16 cellular contexts compared by ENCODE assay signal in genomic region chr16:52498640-52499039, GRCh38. TPM values are rescaled to one million over a fixed set of nuclear protein-coding genes. Genes with fewer than 3 reads are reported as not detected.
DNase-seq lines count a peak whose midpoint lies in the region; TF ChIP-seq lines count a peak whose summit lies in the region.
"Had no signal": no experiment of that assay in that cellular context is flagged by ENCODE, and none has a peak within 500 bp of the region (broad histone marks: within the 10 kb centered on the region; RNA-seq: fewer than 3 reads in every experiment).

No MANE protein-coding gene starts in this region.

- H3K36me3 ChIP-seq in mesendoderm (ENCODE audit: control insufficient read depth, insufficient read depth, low read length) (no peaks in the 10 kb centered on the region), BE2C (no peaks in the 10 kb centered on the region)

- no peaks in the 10 kb centered on the region for H3K9me3 ChIP-seq in BE2C

- no peak overlapping the region for H3K9ac ChIP-seq in mesendoderm (ENCODE audit: low read length)

- no peaks in the 10 kb centered on the region for H3K79me2 ChIP-seq in mesendoderm (ENCODE audit: control insufficient read depth, insufficient read depth, low read length)

- no peak overlapping the region for H3K4me2 ChIP-seq in mesendoderm (ENCODE audit: low read length)

- no peak overlapping the region for H2BK5ac ChIP-seq in mesendoderm (ENCODE audit: low read length)

- H4K5ac ChIP-seq in mesendoderm (ENCODE audit: low read length): no peak overlapping the region

- H3K27ac ChIP-seq in caudate nucleus (ENCODE audit: low read depth, low read length) (peak overlapping the region; percentile 71), mesendoderm (ENCODE audit: low read depth, low read length) (no peak overlapping the region)

- H3K23ac ChIP-seq in mesendoderm (ENCODE audit: low read length): no peak overlapping the region

- no peaks in the 10 kb centered on the region for H3K27me3 Mint-ChIP-seq in immature natural killer cell (ENCODE audit: low read depth in 3 of 3)
- H3K27me3 Mint-ChIP-seq: activated naive CD8-positive, alpha-beta T cell treated with anti-CD3 and anti-CD28 coated beads, Interleukin-2, amount 10 ng/mL, durations not matched to agents 7 days and 5 days had no signal

- H3K18ac ChIP-seq in mesendoderm (ENCODE audit: low read length): no peak overlapping the region

- H3K4ac ChIP-seq in mesendoderm (ENCODE audit: low read depth, low read length): no peak overlapping the region

- H3K4me1 Mint-ChIP-seq in immature natural killer cell: no peaks in the 10 kb centered on the region
- H3K4me1 Mint-ChIP-seq: activated naive CD8-positive, alpha-beta T cell treated with anti-CD3 and anti-CD28 coated beads, Interleukin-2, amount 10 ng/mL, durations not matched to agents 7 days and 5 days had no signal

- H3K4me3 ChIP-seq in mesendoderm (ENCODE audit: low read length): no peak overlapping the region
- no peak overlapping the region for H3K4me3 ChIP-seq in BE2C (ENCODE audit: low read depth, low read length)
- H3K4me3 ChIP-seq: K562 had no signal

- no peak overlapping the region for H2AK5ac ChIP-seq in mesendoderm (ENCODE audit: low read length)

- no peak overlapping the region for H3K56ac ChIP-seq in mesendoderm (ENCODE audit: low read length)

- H3K9me3 Mint-ChIP-seq in immature natural killer cell: peaks cover 0 to 6% (median 0%) of the 10 kb centered on the region in 6 donors
- H3K9me3 Mint-ChIP-seq: activated naive CD8-positive, alpha-beta T cell treated with anti-CD3 and anti-CD28 coated beads, Interleukin-2, amount 10 ng/mL, durations not matched to agents 7 days and 5 days had no signal

- H3K79me1 ChIP-seq in mesendoderm (ENCODE audit: low read length): no peaks in the 10 kb centered on the region

- no peak overlapping the region for H2BK120ac ChIP-seq in mesendoderm (ENCODE audit: low read depth, low read length)

- H3K27ac Mint-ChIP-seq in immature natural killer cell: no peak overlapping the region
- H3K27ac Mint-ChIP-seq: activated naive CD8-positive, alpha-beta T cell treated with anti-CD3 and anti-CD28 coated beads, Interleukin-2, amount 10 ng/mL, durations not matched to agents 7 days and 5 days; T-helper 1 cell treated with Interleukin-12 subunit alpha and Interleukin-12 subunit beta and Interleukin-4 antibody, amounts not matched to agents 30 μg/mL and 1 μg/mL, for 36 hours had no signal

- no peak for TF ChIP-seq CTCF in BE2C (IDR thresholded peaks at IDR 0.05; ENCODE audit: low read depth, low read length)

- H3K36me3 Mint-ChIP-seq in immature natural killer cell: no peaks in the 10 kb centered on the region
- H3K36me3 Mint-ChIP-seq: activated naive CD8-positive, alpha-beta T cell treated with anti-CD3 and anti-CD28 coated beads, Interleukin-2, amount 10 ng/mL, durations not matched to agents 7 days and 5 days had no signal

- peak in 8 of 14 donors; percentile 9 to 51 (median 32) for DNase-seq in C1 segment of cervical spinal cord (lab: John Stamatoyannopoulos, UW)
- DNase-seq in NCI-H2227 (lab: John Stamatoyannopoulos, UW; ENCODE audit: unreplicated experiment): peak; percentile 69
- peak in 11 of 61 donors; percentile 1 to 30 (median 2) for DNase-seq in caudate nucleus (lab: John Stamatoyannopoulos, UW)
- DNase-seq in mesendoderm: peak; percentile 6
- DNase-seq in BE2C: no peak
- no peak for DNase-seq in DMS114 treated with DMSO at 0.1 percent for 48 hours (lab: John Stamatoyannopoulos, UW; ENCODE audit: unreplicated experiment)
- DNase-seq in immature natural killer cell: no peak
- DNase-seq in NCI-H187 treated with DMSO at 0.1 percent for 48 hours (lab: John Stamatoyannopoulos, UW): no peak
- DNase-seq: activated CD4-positive, alpha-beta T cell treated with anti-CD3 and anti-CD28 coated beads for 1 hour; activated naive CD8-positive, alpha-beta T cell treated with anti-CD3 and anti-CD28 coated beads, Interleukin-2, amount 10 ng/mL, durations not matched to agents 7 days and 5 days; activated T-cell treated with anti-CD3 and anti-CD28 coated beads for 4 hours; cortex of kidney; NCI-H2029 treated with DMSO at 0.1 percent for 48 hours had no signal

- H3K4me1 ChIP-seq in mesendoderm (ENCODE audit: control insufficient read depth, low read depth, low read length) (no peaks in the 10 kb centered on the region), BE2C (peaks cover 26% of the 10 kb centered on the region)

- H3K4me3 Mint-ChIP-seq in immature natural killer cell: no peak overlapping the region
- H3K4me3 Mint-ChIP-seq: activated naive CD8-positive, alpha-beta T cell treated with anti-CD3 and anti-CD28 coated beads, Interleukin-2, amount 10 ng/mL, durations not matched to agents 7 days and 5 days; T-helper 1 cell treated with Interleukin-12 subunit alpha and Interleukin-12 subunit beta and Interleukin-4 antibody, amounts not matched to agents 30 μg/mL and 1 μg/mL, for 36 hours had no signal

- no CpG with 5 or more reads among the region's 12 CpGs for WGBS in mesendoderm (ENCODE audit: extremely low coverage, insufficient coverage, low lambda C conversion rate)

- H4K8ac ChIP-seq in mesendoderm (ENCODE audit: low read depth, low read length): no peak overlapping the region

- no peak overlapping the region for H2BK15ac ChIP-seq in mesendoderm (replicated peaks; ENCODE audit: low read depth)

- no peaks in the 10 kb centered on the region for H3K27me3 ChIP-seq in mesendoderm (ENCODE audit: insufficient read depth, low read length, poor library complexity)
- H3K27me3 ChIP-seq in BE2C: no peaks in the 10 kb centered on the region

RNA-seq across cellular contexts. Expression of gene TOX3, which starts 48.3 kb away (rescaled TPM):
- polyA plus RNA-seq in mesendoderm (2013, experiment 1 of 2): 3.6 TPM
- polyA plus RNA-seq in mesendoderm (2013, experiment 2 of 2): 3.6 TPM
- polyA plus RNA-seq in BE2C (2012; ENCODE audit: insufficient read depth, insufficient read length, low read depth): 3.7 TPM
- not detected for polyA plus RNA-seq in immature natural killer cell
- polyA plus RNA-seq: fibroblast of lung, K562 had no signal

Comparison
In these comparisons a context has a peak if more than half of its experiments do, and no peak if none do; other contexts are left out.
1. DNase-seq: peak in C1 segment of cervical spinal cord (8 of 14), NCI-H2227 (single experiment) and mesendoderm (single experiment); none in BE2C (single experiment), DMS114 treated with DMSO at 0.1 percent for 48 hours (single experiment), immature natural killer cell (0 of 3) and NCI-H187 treated with DMSO at 0.1 percent for 48 hours (single experiment).